ENCODE assay signal across 9 cellular contexts in the genomic region with DNA sequence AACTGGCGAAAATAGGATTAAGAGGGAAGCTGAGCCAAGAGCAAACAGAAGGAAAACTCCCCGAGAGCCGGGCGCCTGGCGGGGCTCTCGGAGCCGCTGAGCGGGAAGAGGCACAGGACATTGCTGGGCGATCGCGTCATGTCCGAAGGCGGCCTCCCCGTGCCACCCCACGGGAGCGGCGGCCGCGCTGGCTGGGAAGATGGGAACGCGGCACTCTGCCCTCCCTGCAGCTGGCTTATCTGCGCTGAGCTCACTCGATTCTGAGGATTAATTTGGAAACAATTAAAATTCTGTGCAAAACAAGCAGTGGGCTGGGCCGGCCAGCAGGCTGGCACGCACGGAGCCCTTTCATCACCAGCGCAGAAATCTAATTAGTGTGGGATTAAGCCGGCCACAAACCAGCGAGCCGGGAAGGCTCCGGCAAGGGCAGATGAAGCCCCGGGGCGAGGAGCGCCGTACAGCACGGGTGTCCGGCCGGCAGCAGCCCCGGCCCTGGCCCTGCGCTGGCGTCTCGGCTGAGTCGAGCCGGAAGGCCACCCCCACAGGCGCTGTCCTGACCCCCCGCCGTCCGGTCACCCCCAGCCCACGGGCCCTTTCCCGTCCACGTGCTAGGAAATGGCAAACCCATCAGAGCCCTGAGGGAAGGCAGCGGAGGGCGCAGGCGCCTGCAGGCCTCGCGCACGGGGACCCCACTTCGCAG. TPM values are rescaled to one million over a fixed set of nuclear protein-coding genes. Genes with fewer than 3 reads are reported as not detected.
DNase-seq lines count a peak whose midpoint lies in the region; ATAC-seq, FAIRE-seq and TF ChIP-seq lines count a peak whose summit lies in the region.
"Had no signal": no experiment of that assay in that cellular context is flagged by ENCODE, and none has a peak within 500 bp of the region (broad histone marks: within the 10 kb centered on the region; RNA-seq: fewer than 3 reads in every experiment).

No MANE protein-coding gene starts in this region.

- H3K4me3 Mint-ChIP-seq in activated CD4-positive, alpha-beta T cell treated with anti-CD3 and anti-CD28 coated beads for 36 hours: no peak overlapping the region

- POLR2A ChIA-PET in activated CD4-positive, alpha-beta T cell treated with anti-CD3 and anti-CD28 coated beads for 36 hours (lab: Charles Lee): no interaction called here

- no peaks in the 10 kb centered on the region for H3K4me1 Mint-ChIP-seq in activated CD4-positive, alpha-beta T cell treated with anti-CD3 and anti-CD28 coated beads for 36 hours

- no peak for TF ChIP-seq CTCF in heart left ventricle (IDR thresholded peaks at IDR 0.05)

- peak overlapping the region; percentile 25 for H3K9ac ChIP-seq in adipocyte (ENCODE audit: low read length)

- H3K4me3 ChIP-seq in adipocyte (ENCODE audit: low read length) (peak overlapping the region; percentile 50), heart left ventricle (peak overlapping the region in 11 of 12 donors; percentile 13 to 55 (median 43))
- H3K4me3 ChIP-seq: GM12878 had no signal

- H3K9me3 Mint-ChIP-seq in activated CD4-positive, alpha-beta T cell treated with anti-CD3 and anti-CD28 coated beads for 36 hours (ENCODE audit: low read depth): no peaks in the 10 kb centered on the region

- no peaks in the 10 kb centered on the region for H3K27me3 ChIP-seq in adipocyte (replicated peaks; ENCODE audit: control insufficient read depth, insufficient read depth, low read length)
- H3K27me3 ChIP-seq in heart left ventricle: peaks cover 0 to 47% (median 15%) of the 10 kb centered on the region in 9 donors

- peak overlapping the region in 10 of 12 donors; percentile 48 to 77 (median 67) for H3K27ac ChIP-seq in heart left ventricle

- H3K27ac Mint-ChIP-seq in activated CD4-positive, alpha-beta T cell treated with anti-CD3 and anti-CD28 coated beads for 36 hours: no peak overlapping the region

- TF ChIP-seq POLR2A in heart left ventricle (IDR thresholded peaks at IDR 0.05): no peak

- DNase-seq in adipocyte (ENCODE audit: low read depth) (peak; percentile 93), heart left ventricle (peak in 4 of 5 donors; percentile 56 to 81 (median 58)), sciatic nerve (ENCODE audit: low spot score) (no peak), NCI-H446 (lab: John Stamatoyannopoulos, UW) (no peak)
- DNase-seq in activated CD4-positive, alpha-beta T cell treated with anti-CD3 and anti-CD28 coated beads for 36 hours: no peak

- 38 to 51% (median 42%) methylated on average over 39 to 58 of the region's 58 CpGs for WGBS in heart left ventricle, 4 donors

- intact Hi-C loops in heart left ventricle (cut with DNase I) (loop anchor here in 1 of 10 donors (5.0 kb wide), 1 partner anchor 47 kb away; the partner anchor contains the start of gene LMF1), sciatic nerve (cut with DNase I) (no loop called here)
- intact Hi-C loops in activated CD4-positive, alpha-beta T cell treated with anti-CD3 and anti-CD28 coated beads for 36 hours (cut with DNase I, micrococcal nuclease): no loop called here

- CTCF ChIA-PET in activated CD4-positive, alpha-beta T cell treated with anti-CD3 and anti-CD28 coated beads for 36 hours (lab: Charles Lee): no interaction called here

- H3K9me3 ChIP-seq in adipocyte (ENCODE audit: control insufficient read depth, low read length) (no peaks in the 10 kb centered on the region), heart left ventricle (no peaks in the 10 kb centered on the region)

- FAIRE-seq in G401.6 (lab: Jason Lieb, UNC): peak; percentile 96
- FAIRE-seq: GM12878 had no signal

- ATAC-seq in heart left ventricle (peak; percentile 23 to 81 (median 76)), sciatic nerve (peak; percentile 83), HG03571 (IDR thresholded peaks at IDR 0.05; ENCODE audit: unreplicated experiment) (no peak), HG03460 (IDR thresholded peaks at IDR 0.05; ENCODE audit: unreplicated experiment) (no peak)
- no peak for ATAC-seq in activated CD4-positive, alpha-beta T cell treated with anti-CD3 and anti-CD28 coated beads for 36 hours
- ATAC-seq: GM12878 had no signal

- H3K27me3 Mint-ChIP-seq in activated CD4-positive, alpha-beta T cell treated with anti-CD3 and anti-CD28 coated beads for 36 hours: no peaks in the 10 kb centered on the region

- H3K36me3 ChIP-seq in adipocyte (ENCODE audit: control insufficient read depth, insufficient read depth, low read length, severe bottlenecking) (no peaks in the 10 kb centered on the region), heart left ventricle (no peaks in the 10 kb centered on the region)

- no peaks in the 10 kb centered on the region for H3K36me3 Mint-ChIP-seq in activated CD4-positive, alpha-beta T cell treated with anti-CD3 and anti-CD28 coated beads for 36 hours (ENCODE audit: low read depth)

- H3K4me1 ChIP-seq in adipocyte (ENCODE audit: control insufficient read depth, insufficient read depth, low read length) (peaks cover 6% of the 10 kb centered on the region), heart left ventricle (peaks cover 0 to 28% (median 3%) of the 10 kb centered on the region in 12 donors)

RNA-seq across cellular contexts. Expression of gene SOX8, which starts 37.8 kb away (rescaled TPM):
- total RNA-seq in heart left ventricle: 1 to 10 TPM in 2 of 9 donors, under 1 TPM in 7; 0.44 to 1.3 (median 0.81) TPM
- polyA plus RNA-seq in heart left ventricle: under 1 TPM; 0.50 to 0.65 TPM
- total RNA-seq in sciatic nerve: 57.7 TPM
- 1 to 10 TPM; 1.4 to 1.6 TPM for total RNA-seq in activated CD4-positive, alpha-beta T cell treated with anti-CD3 and anti-CD28 coated beads for 36 hours
- total RNA-seq: GM12878 had no signal
- polyA plus RNA-seq: GM12878 had no signal

RNA-seq across cellular contexts. Expression of gene LMF1, which starts 48.6 kb away (rescaled TPM):
- total RNA-seq in heart left ventricle: 10 to 100 TPM in 3 of 9 donors, 1 to 10 TPM in 6; 4.3 to 19.2 (median 7.4) TPM
- polyA plus RNA-seq in heart left ventricle: 1 to 10 TPM; 5.3 to 6.1 TPM
- 31.3 TPM for total RNA-seq in sciatic nerve
- 10 to 100 TPM in 1 of 2 experiments, 1 to 10 TPM in 1; 9.5 to 12.2 TPM for total RNA-seq in activated CD4-positive, alpha-beta T cell treated with anti-CD3 and anti-CD28 coated beads for 36 hours

RNA-seq across cellular contexts. Expression of gene SSTR5, which starts 53.2 kb away (rescaled TPM):
- total RNA-seq in heart left ventricle (10 to 100 TPM in 3 of 9 donors, 1 to 10 TPM in 5, under 1 TPM in 1; 0.39 to 20.1 (median 6.5) TPM), sciatic nerve (not detected)
- 1 to 10 TPM in 1 of 2 donors, under 1 TPM in 1; 0.22 to 1.3 TPM for polyA plus RNA-seq in heart left ventricle
- total RNA-seq in activated CD4-positive, alpha-beta T cell treated with anti-CD3 and anti-CD28 coated beads for 36 hours: not detected
- total RNA-seq: GM12878 had no signal
- polyA plus RNA-seq: GM12878 had no signal

Comparison
In these comparisons a context has a peak if more than half of its experiments do, and no peak if none do; other contexts are left out.
1. DNase-seq: peak in adipocyte (single experiment) and heart left ventricle (4 of 5); none in sciatic nerve (single experiment), NCI-H446 (0 of 2) and activated CD4-positive, alpha-beta T cell treated with anti-CD3 and anti-CD28 coated beads for 36 hours (single experiment).
2. ATAC-seq: peak in heart left ventricle (4 of 4) and sciatic nerve (single experiment); none in HG03571 (single experiment), activated CD4-positive, alpha-beta T cell treated with anti-CD3 and anti-CD28 coated beads for 36 hours (single experiment) and HG03460 (single experiment).
3. RNA of gene SOX8, which starts 37.8 kb away (total RNA-seq): 57.7 TPM in sciatic nerve (single experiment); 1.4 to 1.6 TPM in activated CD4-positive, alpha-beta T cell treated with anti-CD3 and anti-CD28 coated beads for 36 hours and 0.44 to 1.3 TPM in heart left ventricle; every median in the first group is over 10 times any median in the second.